Comparison of ENCODE assay signal across 10 cellular contexts in the genomic region with DNA sequence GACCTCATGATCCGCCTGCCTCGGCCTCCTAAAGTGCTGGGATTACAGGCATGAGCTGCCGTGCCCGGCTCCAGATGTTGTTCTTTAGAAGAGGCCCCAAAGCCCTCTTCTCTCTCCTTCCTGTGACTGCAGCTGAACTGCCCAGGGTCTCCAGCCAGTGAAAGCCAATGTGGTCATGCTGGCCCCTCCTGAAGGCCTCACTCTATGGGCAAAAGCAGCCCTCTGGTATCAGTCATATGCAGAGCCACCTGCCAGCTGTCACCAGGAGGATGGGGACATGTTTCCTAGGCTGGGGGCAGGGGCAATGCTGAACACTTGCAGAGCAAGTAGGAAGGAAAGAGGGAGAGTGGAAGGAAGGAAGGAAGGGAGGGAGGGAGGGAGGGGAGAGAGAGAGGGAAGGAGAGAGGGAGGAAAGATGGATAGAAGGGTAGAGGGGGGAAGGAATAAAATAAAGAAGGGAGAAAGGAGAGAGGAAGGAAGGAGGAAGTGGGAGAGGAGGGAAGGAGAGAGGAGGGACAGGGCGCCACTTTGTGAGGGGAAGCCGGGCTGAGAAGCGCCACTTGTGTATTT. TPM values are rescaled to one million over a fixed set of nuclear protein-coding genes. Genes with fewer than 3 reads are reported as not detected.
DNase-seq lines count a peak whose midpoint lies in the region; ATAC-seq and TF ChIP-seq lines count a peak whose summit lies in the region.
"Had no signal": no experiment of that assay in that cellular context is flagged by ENCODE, and none has a peak within 500 bp of the region (broad histone marks: within the 10 kb centered on the region; RNA-seq: fewer than 3 reads in every experiment).

No MANE protein-coding gene starts in this region.

- H3K4me3 Mint-ChIP-seq in effector memory CD8-positive, alpha-beta T cell = no peak overlapping the region
- H3K4me3 Mint-ChIP-seq in osteocyte (ENCODE audit: unreplicated experiment) = peak overlapping the region; percentile 62

- H3K36me3 Mint-ChIP-seq in effector memory CD8-positive, alpha-beta T cell (ENCODE audit: insufficient read depth) = no peaks in the 10 kb centered on the region
- H3K36me3 Mint-ChIP-seq in osteocyte (ENCODE audit: unreplicated experiment) = no peaks in the 10 kb centered on the region

- no peaks in the 10 kb centered on the region for H3K27me3 Mint-ChIP-seq in effector memory CD8-positive, alpha-beta T cell
- no peaks in the 10 kb centered on the region for H3K27me3 Mint-ChIP-seq in osteocyte (ENCODE audit: unreplicated experiment)

- H3K27ac ChIP-seq in BLaER1 treated with 17β-estradiol and CSF1 and Interleukin-3, amounts not matched to agents 10 nM and 100 nM = peak overlapping the region; percentile 60 to 98 (median 84); a peak in 21 of 22 replicates

- H3K4me3 ChIP-seq in BLaER1 treated with 17β-estradiol and CSF1 and Interleukin-3, amounts not matched to agents 10 nM and 100 nM = peak overlapping the region in 7 of 10 experiments; percentile 17 to 56 (median 29); a peak in 8 of 20 replicates

- peak overlapping the region; percentile 19 to 47 for H3K27ac Mint-ChIP-seq in effector memory CD8-positive, alpha-beta T cell
- H3K27ac Mint-ChIP-seq in osteocyte (ENCODE audit: unreplicated experiment) = peak overlapping the region; percentile 100

- no peaks in the 10 kb centered on the region for H4K20me1 ChIP-seq in BLaER1 treated with 17β-estradiol and CSF1 and Interleukin-3, amounts not matched to agents 10 nM and 100 nM

- no peak for TF ChIP-seq CTCF in osteocyte (IDR thresholded peaks at IDR 0.05)

- peak overlapping the region; percentile 75 to 96 (median 87) for H3K4me2 ChIP-seq in BLaER1 treated with 17β-estradiol and CSF1 and Interleukin-3, amounts not matched to agents 10 nM and 100 nM

- no peak for ATAC-seq in effector memory CD8-positive, alpha-beta T cell (replicated peaks)
- ATAC-seq in GM18907 (IDR thresholded peaks at IDR 0.05; ENCODE audit: unreplicated experiment) = no peak

- no peaks in the 10 kb centered on the region for H3K9me3 ChIP-seq in BLaER1 treated with 17β-estradiol and CSF1 and Interleukin-3, amounts not matched to agents 10 nM and 100 nM (replicated peaks in 1 of 11)

- H3K27me3 ChIP-seq in BLaER1 treated with 17β-estradiol and CSF1 and Interleukin-3, amounts not matched to agents 10 nM and 100 nM = no peaks in the 10 kb centered on the region

- no peaks in the 10 kb centered on the region for H3K36me3 ChIP-seq in BLaER1 treated with 17β-estradiol and CSF1 and Interleukin-3, amounts not matched to agents 10 nM and 100 nM

- peak overlapping the region; percentile 53 to 86 (median 71); a peak in 21 of 22 replicates for H3K9ac ChIP-seq in BLaER1 treated with 17β-estradiol and CSF1 and Interleukin-3, amounts not matched to agents 10 nM and 100 nM

- H3K4me1 Mint-ChIP-seq in effector memory CD8-positive, alpha-beta T cell (ENCODE audit: low read depth in 2 of 2) = peaks cover 12 to 16% of the 10 kb centered on the region in 2 donors
- H3K4me1 Mint-ChIP-seq in osteocyte (ENCODE audit: unreplicated experiment) = peaks cover 38% of the 10 kb centered on the region

- DNase-seq in MV-4-11 (lab: John Stamatoyannopoulos, UW) = peak; percentile 47
- DNase-seq in effector memory CD8-positive, alpha-beta T cell = no peak
- no peak for DNase-seq in osteocyte (ENCODE audit: extremely low spot score, unreplicated experiment)
- DNase-seq in HPDE6-E6E7 (ENCODE audit: extremely low spot score) = no peak
- DNase-seq in hypothalamus (lab: John Stamatoyannopoulos, UW) = no peak
- no peak for DNase-seq in NCI-H526 (lab: John Stamatoyannopoulos, UW)
- DNase-seq: activated naive CD4-positive, alpha-beta T cell treated with Interleukin-2 at 50 U/mL for 16 hours; T-helper 9 cell had no signal

- peaks cover 40 to 79% (median 53%) of the 10 kb centered on the region in 10 experiments for H3K4me1 ChIP-seq in BLaER1 treated with 17β-estradiol and CSF1 and Interleukin-3, amounts not matched to agents 10 nM and 100 nM

- H3K9me3 Mint-ChIP-seq in effector memory CD8-positive, alpha-beta T cell = no peaks in the 10 kb centered on the region
- no peaks in the 10 kb centered on the region for H3K9me3 Mint-ChIP-seq in osteocyte (ENCODE audit: unreplicated experiment)

RNA-seq across cellular contexts. Expression of gene SOCS3, which starts 36.0 kb away (rescaled TPM):
- 79.1 and 86.4 TPM in 2 replicates for total RNA-seq in osteocyte

RNA-seq across cellular contexts. Expression of gene PGS1, which starts 54.5 kb away (rescaled TPM):
- 52.7 and 53.0 TPM in 2 replicates for total RNA-seq in osteocyte
